Comparison of ENCODE assay signal across 7 cellular contexts in the genomic region with DNA sequence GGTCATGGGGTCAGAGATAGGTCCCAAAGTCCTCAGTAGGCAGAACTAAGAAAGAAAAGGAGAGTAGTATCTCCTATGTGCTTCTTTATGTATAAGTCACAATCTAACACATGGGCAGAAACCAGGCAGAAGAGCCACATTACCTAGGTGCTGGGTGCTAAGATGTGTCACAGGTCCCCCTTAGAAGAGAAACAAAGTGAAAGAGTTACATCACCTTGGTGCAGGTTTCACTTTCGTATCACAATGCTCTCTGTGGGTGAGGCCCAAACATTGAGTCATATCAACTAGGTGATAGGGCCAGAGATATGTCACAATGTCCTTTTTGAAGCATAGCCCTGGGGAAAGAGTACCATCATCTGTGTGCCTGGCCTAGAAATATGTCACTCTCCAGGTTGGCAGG.
DNase-seq lines count a peak whose midpoint lies in the region; ATAC-seq lines count a peak whose summit lies in the region.
"Not testable (repeated sequence)": the region's sequence is repeated elsewhere in the genome, so short reads cannot be mapped to it uniquely, and the experiment has no call there.

No MANE protein-coding gene starts in this region.

- POLR2A ChIA-PET in activated CD8-positive, alpha-beta T cell treated with anti-CD3 and anti-CD28 coated beads, Interleukin-2, amount 10 ng/mL, durations not matched to agents 7 days and 5 days (lab: Charles Lee), result not testable (repeated sequence)

- peak; percentile 92 for ATAC-seq in GM19397 (IDR thresholded peaks at IDR 0.05; ENCODE audit: unreplicated experiment)
- ATAC-seq in GM21515 (IDR thresholded peaks at IDR 0.05; ENCODE audit: unreplicated experiment), result peak; percentile 99
- peak; percentile 97 for ATAC-seq in HG02678 (IDR thresholded peaks at IDR 0.05; ENCODE audit: unreplicated experiment)
- ATAC-seq in HG03060 (IDR thresholded peaks at IDR 0.05; ENCODE audit: low read depth, unreplicated experiment), result peak; percentile 89
- peak; percentile 99 for ATAC-seq in HG03460 (IDR thresholded peaks at IDR 0.05; ENCODE audit: unreplicated experiment)
- peak; percentile 33 for ATAC-seq in activated CD8-positive, alpha-beta T cell treated with anti-CD3 and anti-CD28 coated beads, Interleukin-2, amount 10 ng/mL, durations not matched to agents 7 days and 5 days
- peak; percentile 47 for ATAC-seq in central memory CD8-positive, alpha-beta T cell (replicated peaks; ENCODE audit: extremely low read depth, poor library complexity, severe bottlenecking)

- CTCF ChIA-PET in activated CD8-positive, alpha-beta T cell treated with anti-CD3 and anti-CD28 coated beads, Interleukin-2, amount 10 ng/mL, durations not matched to agents 7 days and 5 days (lab: Charles Lee), result not testable (repeated sequence)

- H3K27ac Mint-ChIP-seq in activated CD8-positive, alpha-beta T cell treated with anti-CD3 and anti-CD28 coated beads, Interleukin-2, amount 10 ng/mL, durations not matched to agents 7 days and 5 days; central memory CD8-positive, alpha-beta T cell (ENCODE audit: low read depth): not testable (repeated sequence)

- not testable (repeated sequence) for H3K36me3 Mint-ChIP-seq in activated CD8-positive, alpha-beta T cell treated with anti-CD3 and anti-CD28 coated beads, Interleukin-2, amount 10 ng/mL, durations not matched to agents 7 days and 5 days (ENCODE audit: low read depth); central memory CD8-positive, alpha-beta T cell (ENCODE audit: insufficient read depth)

- H3K27me3 Mint-ChIP-seq in activated CD8-positive, alpha-beta T cell treated with anti-CD3 and anti-CD28 coated beads, Interleukin-2, amount 10 ng/mL, durations not matched to agents 7 days and 5 days (ENCODE audit: low read depth); central memory CD8-positive, alpha-beta T cell: not testable (repeated sequence)

- H3K9me3 Mint-ChIP-seq in activated CD8-positive, alpha-beta T cell treated with anti-CD3 and anti-CD28 coated beads, Interleukin-2, amount 10 ng/mL, durations not matched to agents 7 days and 5 days (ENCODE audit: insufficient read depth); central memory CD8-positive, alpha-beta T cell: not testable (repeated sequence)

- not testable (repeated sequence) for H3K4me3 Mint-ChIP-seq in activated CD8-positive, alpha-beta T cell treated with anti-CD3 and anti-CD28 coated beads, Interleukin-2, amount 10 ng/mL, durations not matched to agents 7 days and 5 days; central memory CD8-positive, alpha-beta T cell

- H3K4me1 Mint-ChIP-seq in activated CD8-positive, alpha-beta T cell treated with anti-CD3 and anti-CD28 coated beads, Interleukin-2, amount 10 ng/mL, durations not matched to agents 7 days and 5 days (ENCODE audit: low read depth); central memory CD8-positive, alpha-beta T cell: not testable (repeated sequence)

- DNase-seq in activated CD8-positive, alpha-beta T cell treated with anti-CD3 and anti-CD28 coated beads, Interleukin-2, amount 10 ng/mL, durations not matched to agents 7 days and 5 days; central memory CD8-positive, alpha-beta T cell (ENCODE audit: low spot score in 2 of 2): not testable (repeated sequence)

Comparison
In these comparisons a context has a peak if more than half of its experiments do, and no peak if none do; other contexts are left out.
1. ATAC-seq: peak in every context shown above with its lines; median percentile 99 in GM21515; 99 in HG03460; 97 in HG02678; 92 in GM19397; 89 in HG03060; 47 in central memory CD8-positive, alpha-beta T cell; 33 in activated CD8-positive, alpha-beta T cell treated with anti-CD3 and anti-CD28 coated beads, Interleukin-2, amount 10 ng/mL, durations not matched to agents 7 days and 5 days.